ENCODE assay signal across 2 cellular contexts in genomic region chrX:71581210-71581609, GRCh38.
TF ChIP-seq lines count a peak whose summit lies in the region.

No MANE protein-coding gene starts in this region.

TF ChIP-seq in A549, 52 proteins besides CTCF, POLR2A, EP300 and RAD21:
- no peak for TF ChIP-seq PHF8 (IDR thresholded peaks at IDR 0.05; ENCODE audit: borderline replicate concordance, low read depth)
- TF ChIP-seq SMC3 (IDR thresholded peaks at IDR 0.05): no peak
- no peak for TF ChIP-seq HOXB5 (CRISPR knock-in tag; IDR thresholded peaks at IDR 0.05)
- TF ChIP-seq GATA3 (IDR thresholded peaks at IDR 0.05; ENCODE audit: borderline replicate concordance): no peak
- no peak for TF ChIP-seq EHMT2 (IDR thresholded peaks at IDR 0.05; ENCODE audit: low read depth)
- TF ChIP-seq CBX2 (IDR thresholded peaks at IDR 0.05; ENCODE audit: borderline replicate concordance, low read depth): no peak
- TF ChIP-seq BHLHE40 (IDR thresholded peaks at IDR 0.05; ENCODE audit: low read depth, low read length): no peak
- TF ChIP-seq NR3C1 (IDR thresholded peaks at IDR 0.05): no peak
- no peak for TF ChIP-seq HMGXB4 (CRISPR knock-in tag; IDR thresholded peaks at IDR 0.05; ENCODE audit: borderline replicate concordance)
- TF ChIP-seq RCOR1 (IDR thresholded peaks at IDR 0.05; ENCODE audit: low read depth, low read length): no peak
- no peak for TF ChIP-seq EHF (CRISPR knock-in tag; IDR thresholded peaks at IDR 0.05)
- TF ChIP-seq PBX3 (IDR thresholded peaks at IDR 0.05): no peak
- TF ChIP-seq TP53 (CRISPR knock-in tag; IDR thresholded peaks at IDR 0.05): no peak
- no peak for TF ChIP-seq TFCP2L1 (CRISPR knock-in tag; IDR thresholded peaks at IDR 0.05)
- no peak for TF ChIP-seq MAFK (IDR thresholded peaks at IDR 0.05; ENCODE audit: partially characterized antibody)

TF ChIP-seq in WTC11, 78 proteins besides CTCF, POLR2A, EP300 and RAD21:
- TF ChIP-seq USF2 (CRISPR knock-in tag; IDR thresholded peaks at IDR 0.05) (no peak), NFE2L1 (CRISPR knock-in tag; IDR thresholded peaks at IDR 0.05) (no peak), RELA (CRISPR knock-in tag; IDR thresholded peaks at IDR 0.05; ENCODE audit: borderline replicate concordance) (no peak), ZNF219 (CRISPR knock-in tag; IDR thresholded peaks at IDR 0.05; ENCODE audit: borderline replicate concordance) (no peak), E2F4 (CRISPR knock-in tag; IDR thresholded peaks at IDR 0.05; ENCODE audit: borderline replicate concordance, low read depth) (no peak), ATF1 (CRISPR knock-in tag; IDR thresholded peaks at IDR 0.05) (no peak), ZNF121 (CRISPR knock-in tag; IDR thresholded peaks at IDR 0.05) (no peak), SMAD4 (CRISPR knock-in tag; IDR thresholded peaks at IDR 0.05) (no peak), ZNF281 (CRISPR knock-in tag; IDR thresholded peaks at IDR 0.05) (no peak), NR3C1 (CRISPR knock-in tag; conservative IDR thresholded peaks at IDR 0.05; ENCODE audit: low read depth) (no peak), MXD4 (CRISPR knock-in tag; IDR thresholded peaks at IDR 0.05; ENCODE audit: borderline replicate concordance) (no peak), EMX1 (CRISPR knock-in tag; IDR thresholded peaks at IDR 0.05) (no peak), MYBL2 (CRISPR knock-in tag; IDR thresholded peaks at IDR 0.05) (no peak), E2F5 (CRISPR knock-in tag; IDR thresholded peaks at IDR 0.05) (no peak), ZNF396 (CRISPR knock-in tag; IDR thresholded peaks at IDR 0.05; ENCODE audit: borderline replicate concordance) (no peak)
